ENCODE assay signal across 1 cellular context in the genomic region with DNA sequence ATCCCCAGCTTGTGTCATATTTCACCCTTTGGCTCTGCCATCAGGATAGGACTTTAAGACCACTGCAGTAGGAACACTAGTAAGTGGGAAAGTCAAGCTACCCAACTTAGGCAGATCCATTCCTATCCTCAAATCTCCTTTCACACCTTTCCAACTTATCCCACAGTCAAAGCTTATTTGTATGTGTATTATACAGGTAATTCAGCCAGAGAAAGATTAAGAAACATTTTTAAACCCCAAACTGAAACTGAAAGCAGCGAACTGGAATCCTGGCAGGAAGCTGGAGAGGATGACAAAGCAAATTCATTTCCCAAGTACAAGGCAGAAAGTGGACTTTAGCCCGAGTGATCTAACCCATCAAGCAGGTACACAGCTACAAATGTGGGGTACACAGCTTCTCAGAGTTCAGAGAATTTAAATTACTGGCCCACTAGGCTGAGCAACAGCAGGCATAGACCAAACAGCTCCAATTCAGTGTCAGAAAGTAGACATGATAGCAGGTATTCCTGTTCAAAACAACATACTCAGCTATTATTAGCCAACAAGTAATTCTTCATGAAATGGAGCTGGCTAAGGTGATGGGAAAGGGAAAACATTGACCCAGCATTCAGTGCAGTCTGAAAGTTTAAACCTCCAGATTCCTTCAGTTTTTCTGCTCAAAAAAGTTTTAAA.
TF ChIP-seq lines count a peak whose summit lies in the region.

No MANE protein-coding gene starts in this region.

TF ChIP-seq in HepG2, 621 proteins besides CTCF, POLR2A, EP300 and RAD21 (continued from another document and continues in another):
- TF ChIP-seq, protein P1, sequence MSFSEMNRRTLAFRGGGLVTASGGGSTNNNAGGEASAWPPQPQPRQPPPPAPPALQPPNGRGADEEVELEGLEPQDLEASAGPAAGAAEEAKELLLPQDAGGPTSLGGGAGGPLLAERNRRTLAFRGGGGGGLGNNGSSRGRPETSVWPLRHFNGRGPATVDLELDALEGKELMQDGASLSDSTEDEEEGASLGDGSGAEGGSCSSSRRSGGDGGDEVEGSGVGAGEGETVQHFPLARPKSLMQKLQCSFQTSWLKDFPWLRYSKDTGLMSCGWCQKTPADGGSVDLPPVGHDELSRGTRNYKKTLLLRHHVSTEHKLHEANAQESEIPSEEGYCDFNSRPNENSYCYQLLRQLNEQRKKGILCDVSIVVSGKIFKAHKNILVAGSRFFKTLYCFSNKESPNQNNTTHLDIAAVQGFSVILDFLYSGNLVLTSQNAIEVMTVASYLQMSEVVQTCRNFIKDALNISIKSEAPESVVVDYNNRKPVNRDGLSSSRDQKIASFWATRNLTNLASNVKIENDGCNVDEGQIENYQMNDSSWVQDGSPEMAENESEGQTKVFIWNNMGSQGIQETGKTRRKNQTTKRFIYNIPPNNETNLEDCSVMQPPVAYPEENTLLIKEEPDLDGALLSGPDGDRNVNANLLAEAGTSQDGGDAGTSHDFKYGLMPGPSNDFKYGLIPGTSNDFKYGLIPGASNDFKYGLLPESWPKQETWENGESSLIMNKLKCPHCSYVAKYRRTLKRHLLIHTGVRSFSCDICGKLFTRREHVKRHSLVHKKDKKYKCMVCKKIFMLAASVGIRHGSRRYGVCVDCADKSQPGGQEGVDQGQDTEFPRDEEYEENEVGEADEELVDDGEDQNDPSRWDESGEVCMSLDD (CRISPR knock-in tag; IDR thresholded peaks at IDR 0.05; ENCODE audit: borderline replicate concordance) = peak; percentile 98
- TF ChIP-seq, protein P2, sequence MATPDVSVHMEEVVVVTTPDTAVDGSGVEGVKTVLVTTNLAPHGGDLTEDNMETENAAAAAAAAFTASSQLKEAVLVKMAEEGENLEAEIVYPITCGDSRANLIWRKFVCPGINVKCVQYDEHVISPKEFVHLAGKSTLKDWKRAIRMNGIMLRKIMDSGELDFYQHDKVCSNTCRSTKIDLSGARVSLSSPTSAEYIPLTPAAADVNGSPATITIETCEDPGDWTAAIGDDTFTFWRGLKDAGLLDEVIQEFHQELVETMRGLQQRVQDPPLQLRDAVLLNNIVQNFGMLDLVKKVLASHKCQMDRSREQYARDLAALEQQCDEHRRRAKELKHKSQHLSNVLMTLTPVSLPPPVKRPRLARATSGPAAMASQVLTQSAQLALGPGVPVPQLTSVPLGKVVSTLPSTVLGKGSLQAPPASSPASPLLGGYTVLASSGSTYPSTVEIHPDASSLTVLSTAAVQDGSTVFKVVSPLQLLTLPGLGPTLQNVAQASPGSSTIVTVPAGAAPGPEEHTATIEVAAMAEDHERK (CRISPR knock-in tag; IDR thresholded peaks at IDR 0.05; ENCODE audit: low read depth) = no peak
- TF ChIP-seq RBM22 (optimal IDR thresholded peaks at IDR 0.05; ENCODE audit: low read length) (peak; percentile 77), HNRNPH1 (optimal IDR thresholded peaks at IDR 0.05; ENCODE audit: low read depth, low read length) (no peak), ZNF333 (CRISPR knock-in tag; IDR thresholded peaks at IDR 0.05; ENCODE audit: borderline replicate concordance) (no peak), LRRFIP1 (CRISPR knock-in tag; conservative IDR thresholded peaks at IDR 0.05) (no peak), DMAP1 (CRISPR knock-in tag; IDR thresholded peaks at IDR 0.05) (peak; percentile 82), ZFP37 (CRISPR knock-in tag; IDR thresholded peaks at IDR 0.05; ENCODE audit: borderline replicate concordance) (peak; percentile 39; the same call in 1 of the 2 replicates), ZNF383 (CRISPR knock-in tag; IDR thresholded peaks at IDR 0.05; ENCODE audit: borderline replicate concordance) (no peak), MAFG (CRISPR knock-in tag; IDR thresholded peaks at IDR 0.05) (peak; percentile 95), TMF1 (CRISPR knock-in tag; IDR thresholded peaks at IDR 0.05; ENCODE audit: low read depth) (no peak), BRD4 (CRISPR knock-in tag; IDR thresholded peaks at IDR 0.05) (peak; percentile 63; the same call in 1 of the 2 replicates), KMT2B (CRISPR knock-in tag; IDR thresholded peaks at IDR 0.05) (peak; percentile 88), HOXA3 (CRISPR knock-in tag; IDR thresholded peaks at IDR 0.05) (peak; percentile 76), SMAD9 (CRISPR knock-in tag; IDR thresholded peaks at IDR 0.05) (no peak), CREM (IDR thresholded peaks at IDR 0.05) (peak; percentile 68), CREM (CRISPR knock-in tag; IDR thresholded peaks at IDR 0.05) (no peak), ZNF841 (CRISPR knock-in tag; IDR thresholded peaks at IDR 0.05; ENCODE audit: borderline replicate concordance) (no peak), SP140L (CRISPR knock-in tag; IDR thresholded peaks at IDR 0.05; ENCODE audit: borderline replicate concordance) (no peak), ZNF24 (IDR thresholded peaks at IDR 0.05) (no peak), ZNF772 (CRISPR knock-in tag; IDR thresholded peaks at IDR 0.05) (peak; percentile 74; the same call in 1 of the 2 replicates), ZNF766 (CRISPR knock-in tag; IDR thresholded peaks at IDR 0.05; ENCODE audit: borderline replicate concordance) (peak; percentile 45; the same call in 1 of the 2 replicates), ZNF614 (CRISPR knock-in tag; IDR thresholded peaks at IDR 0.05; ENCODE audit: borderline replicate concordance) (peak; percentile 72; the same call in 1 of the 2 replicates), CEBPG (CRISPR knock-in tag; IDR thresholded peaks at IDR 0.05) (peak; percentile 41), HINFP (CRISPR knock-in tag; IDR thresholded peaks at IDR 0.05; ENCODE audit: low read depth) (no peak), HNF4G (IDR thresholded peaks at IDR 0.05; ENCODE audit: borderline replicate concordance, low read depth, low read length) (peak; percentile 94), HNF4G (CRISPR knock-in tag; IDR thresholded peaks at IDR 0.05; ENCODE audit: borderline replicate concordance, low read depth) (peak; percentile 91; the same call in 1 of the 2 replicates), CEBPZ (IDR thresholded peaks at IDR 0.05; ENCODE audit: low read length) (no peak), ZNF446 (CRISPR knock-in tag; IDR thresholded peaks at IDR 0.05) (no peak), HMGA1 (CRISPR knock-in tag; conservative IDR thresholded peaks at IDR 0.05) (no peak)
- TF ChIP-seq, protein P3, sequence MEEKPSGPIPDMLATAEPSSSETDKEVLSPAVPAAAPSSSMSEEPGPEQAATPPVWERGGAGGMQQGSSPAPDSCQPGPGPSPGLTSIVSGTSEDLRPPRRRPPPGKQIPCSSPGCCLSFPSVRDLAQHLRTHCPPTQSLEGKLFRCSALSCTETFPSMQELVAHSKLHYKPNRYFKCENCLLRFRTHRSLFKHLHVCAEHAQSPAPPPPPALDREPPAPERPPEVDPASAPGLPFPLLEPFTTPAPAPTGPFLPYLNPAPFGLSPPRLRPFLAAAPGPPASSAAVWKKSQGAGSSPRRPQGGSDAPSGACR (CRISPR knock-in tag; IDR thresholded peaks at IDR 0.05) = no peak
- TF ChIP-seq, protein P4, sequence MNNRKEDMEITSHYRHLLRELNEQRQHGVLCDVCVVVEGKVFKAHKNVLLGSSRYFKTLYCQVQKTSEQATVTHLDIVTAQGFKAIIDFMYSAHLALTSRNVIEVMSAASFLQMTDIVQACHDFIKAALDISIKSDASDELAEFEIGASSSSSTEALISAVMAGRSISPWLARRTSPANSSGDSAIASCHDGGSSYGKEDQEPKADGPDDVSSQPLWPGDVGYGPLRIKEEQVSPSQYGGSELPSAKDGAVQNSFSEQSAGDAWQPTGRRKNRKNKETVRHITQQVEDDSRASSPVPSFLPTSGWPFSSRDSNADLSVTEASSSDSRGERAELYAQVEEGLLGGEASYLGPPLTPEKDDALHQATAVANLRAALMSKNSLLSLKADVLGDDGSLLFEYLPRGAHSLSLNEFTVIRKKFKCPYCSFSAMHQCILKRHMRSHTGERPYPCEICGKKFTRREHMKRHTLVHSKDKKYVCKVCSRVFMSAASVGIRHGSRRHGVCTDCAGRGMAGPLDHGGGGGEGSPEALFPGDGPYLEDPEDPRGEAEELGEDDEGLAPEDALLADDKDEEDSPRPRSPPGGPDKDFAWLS (CRISPR knock-in tag; IDR thresholded peaks at IDR 0.05; ENCODE audit: borderline replicate concordance) = no peak
- TF ChIP-seq, protein P5, sequence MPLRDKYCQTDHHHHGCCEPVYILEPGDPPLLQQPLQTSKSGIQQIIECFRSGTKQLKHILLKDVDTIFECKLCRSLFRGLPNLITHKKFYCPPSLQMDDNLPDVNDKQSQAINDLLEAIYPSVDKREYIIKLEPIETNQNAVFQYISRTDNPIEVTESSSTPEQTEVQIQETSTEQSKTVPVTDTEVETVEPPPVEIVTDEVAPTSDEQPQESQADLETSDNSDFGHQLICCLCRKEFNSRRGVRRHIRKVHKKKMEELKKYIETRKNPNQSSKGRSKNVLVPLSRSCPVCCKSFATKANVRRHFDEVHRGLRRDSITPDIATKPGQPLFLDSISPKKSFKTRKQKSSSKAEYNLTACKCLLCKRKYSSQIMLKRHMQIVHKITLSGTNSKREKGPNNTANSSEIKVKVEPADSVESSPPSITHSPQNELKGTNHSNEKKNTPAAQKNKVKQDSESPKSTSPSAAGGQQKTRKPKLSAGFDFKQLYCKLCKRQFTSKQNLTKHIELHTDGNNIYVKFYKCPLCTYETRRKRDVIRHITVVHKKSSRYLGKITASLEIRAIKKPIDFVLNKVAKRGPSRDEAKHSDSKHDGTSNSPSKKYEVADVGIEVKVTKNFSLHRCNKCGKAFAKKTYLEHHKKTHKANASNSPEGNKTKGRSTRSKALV (CRISPR knock-in tag; IDR thresholded peaks at IDR 0.05) = no peak
- TF ChIP-seq, protein P6, sequence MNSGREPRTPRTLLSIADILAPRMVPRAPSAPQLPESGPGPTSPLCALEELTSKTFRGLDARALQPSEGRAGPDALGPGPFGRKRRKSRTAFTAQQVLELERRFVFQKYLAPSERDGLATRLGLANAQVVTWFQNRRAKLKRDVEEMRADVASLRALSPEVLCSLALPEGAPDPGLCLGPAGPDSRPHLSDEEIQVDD (CRISPR knock-in tag; IDR thresholded peaks at IDR 0.05; ENCODE audit: borderline replicate concordance) = no peak
- TF ChIP-seq, protein P7, sequence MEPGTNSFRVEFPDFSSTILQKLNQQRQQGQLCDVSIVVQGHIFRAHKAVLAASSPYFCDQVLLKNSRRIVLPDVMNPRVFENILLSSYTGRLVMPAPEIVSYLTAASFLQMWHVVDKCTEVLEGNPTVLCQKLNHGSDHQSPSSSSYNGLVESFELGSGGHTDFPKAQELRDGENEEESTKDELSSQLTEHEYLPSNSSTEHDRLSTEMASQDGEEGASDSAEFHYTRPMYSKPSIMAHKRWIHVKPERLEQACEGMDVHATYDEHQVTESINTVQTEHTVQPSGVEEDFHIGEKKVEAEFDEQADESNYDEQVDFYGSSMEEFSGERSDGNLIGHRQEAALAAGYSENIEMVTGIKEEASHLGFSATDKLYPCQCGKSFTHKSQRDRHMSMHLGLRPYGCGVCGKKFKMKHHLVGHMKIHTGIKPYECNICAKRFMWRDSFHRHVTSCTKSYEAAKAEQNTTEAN (CRISPR knock-in tag; conservative IDR thresholded peaks at IDR 0.05) = peak; percentile 82
